8 cellular contexts compared by ENCODE assay signal in the genomic region with DNA sequence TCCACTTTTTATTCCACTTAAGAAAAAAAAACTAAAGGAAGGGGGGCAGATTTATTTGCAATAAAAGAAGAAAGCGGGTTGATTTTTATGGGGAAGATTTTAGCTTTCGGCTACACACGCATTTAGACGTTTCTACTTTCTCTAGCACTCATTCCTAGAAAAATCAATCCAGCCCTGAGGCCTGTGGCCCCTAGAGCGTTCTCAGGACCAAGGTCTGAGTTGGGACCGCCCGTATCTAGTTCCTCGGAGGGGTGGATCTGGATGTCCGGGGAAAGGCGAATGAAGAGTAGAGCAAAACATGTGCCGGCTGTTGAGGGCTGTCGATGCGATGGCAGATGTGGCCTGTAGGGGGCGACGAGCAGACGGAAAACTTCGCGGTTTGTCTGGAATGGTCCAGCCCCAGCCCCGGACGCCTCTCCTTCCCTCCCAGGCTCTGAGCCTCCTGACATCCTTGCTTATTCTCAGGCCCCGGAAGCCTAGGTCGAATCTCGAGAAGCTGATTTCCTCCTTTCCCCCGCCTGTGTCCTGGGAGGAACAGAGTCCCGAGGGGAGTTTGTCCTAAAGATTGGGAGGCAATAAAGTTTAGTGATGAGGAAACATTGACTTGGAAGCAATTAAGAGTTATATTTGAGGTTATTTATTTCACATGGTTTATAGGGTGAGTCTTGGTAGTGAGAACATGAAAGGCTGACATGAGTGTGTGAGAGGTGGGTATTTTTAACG. TPM values are rescaled to one million over a fixed set of nuclear protein-coding genes. Genes with fewer than 3 reads are reported as not detected.
DNase-seq lines count a peak whose midpoint lies in the region; ATAC-seq and TF ChIP-seq lines count a peak whose summit lies in the region.

No MANE protein-coding gene starts in this region.

- peak; percentile 79 for DNase-seq in activated CD4-positive, alpha-beta T cell treated with anti-CD3 and anti-CD28 coated beads for 36 hours
- DNase-seq in activated CD4-positive, alpha-beta T cell treated with anti-CD3 and anti-CD28 coated beads, Interleukin-2, amount 50 U/mL, for 4 hours: no peak
- DNase-seq in HAP-1 (ENCODE audit: low spot score in 2 of 2): peak; percentile 66 to 90
- peak; percentile 32 for DNase-seq in NCI-H2171 (lab: John Stamatoyannopoulos, UW)
- DNase-seq in activated T-cell treated with anti-CD3 and anti-CD28 coated beads, Interleukin-2, amount 50 U/mL, for 48 hours: peak; percentile 78 to 81
- DNase-seq in glutamatergic neuron: peak; percentile 86
- peak; percentile 50 to 69 for DNase-seq in psoas muscle
- no peak for DNase-seq in NOMO-1 treated with dmso at 0.1 percent for 144 hours (lab: John Stamatoyannopoulos, UW; ENCODE audit: unreplicated experiment)

- WGBS in psoas muscle, 3 donors: 13 to 20% (median 16%) methylated on average over 26 of the region's 26 CpGs

- intact Hi-C loops in activated CD4-positive, alpha-beta T cell treated with anti-CD3 and anti-CD28 coated beads for 36 hours (cut with DNase I, micrococcal nuclease): loop anchor here (1.0 to 10.0 kb wide), 7 partner anchors 8 to 917 kb away; a partner anchor contains a TSS
- intact Hi-C loops in psoas muscle (cut with DNase I): loop anchor here in 1 of 2 donors (10.0 kb wide), 1 partner anchor 117 kb away; no protein-coding TSS in a partner anchor

- H3K4me1 Mint-ChIP-seq in activated CD4-positive, alpha-beta T cell treated with anti-CD3 and anti-CD28 coated beads for 36 hours: peaks cover 24% of the 10 kb centered on the region
- H3K4me1 Mint-ChIP-seq in glutamatergic neuron (ENCODE audit: low read depth, unreplicated experiment): peaks cover 5% of the 10 kb centered on the region

- peak; percentile 61 for ATAC-seq in activated CD4-positive, alpha-beta T cell treated with anti-CD3 and anti-CD28 coated beads for 36 hours
- peak; percentile 76 to 85 (median 82) for ATAC-seq in psoas muscle

- TF ChIP-seq CTCF in glutamatergic neuron (IDR thresholded peaks at IDR 0.05; ENCODE audit: partially characterized antibody, unreplicated experiment) (peak; percentile 96), psoas muscle (IDR thresholded peaks at IDR 0.05) (peak; percentile 76)

- POLR2A ChIA-PET in activated CD4-positive, alpha-beta T cell treated with anti-CD3 and anti-CD28 coated beads for 36 hours (lab: Charles Lee): no interaction called here

- H3K27ac ChIP-seq in psoas muscle: no peak overlapping the region

- in situ Hi-C loops in HAP-1 (cut with MboI; ENCODE audit: low sequenced_read_pairs): no loop called here

- CTCF ChIA-PET in activated CD4-positive, alpha-beta T cell treated with anti-CD3 and anti-CD28 coated beads for 36 hours (lab: Charles Lee): interaction anchor here (0.6 to 2.5 kb wide), 9 partner anchors 8 to 848 kb away, joined by 3 to 13 read pairs (median 4); a partner anchor contains a TSS

- H3K36me3 Mint-ChIP-seq in activated CD4-positive, alpha-beta T cell treated with anti-CD3 and anti-CD28 coated beads for 36 hours (ENCODE audit: low read depth): no peaks in the 10 kb centered on the region
- H3K36me3 Mint-ChIP-seq in glutamatergic neuron (ENCODE audit: unreplicated experiment): no peaks in the 10 kb centered on the region

- no peaks in the 10 kb centered on the region for H3K9me3 Mint-ChIP-seq in activated CD4-positive, alpha-beta T cell treated with anti-CD3 and anti-CD28 coated beads for 36 hours (ENCODE audit: low read depth)
- H3K9me3 Mint-ChIP-seq in glutamatergic neuron (ENCODE audit: unreplicated experiment): peaks cover 10% of the 10 kb centered on the region

- H3K27me3 ChIP-seq in HAP-1 (ENCODE audit: low read depth) (no peaks in the 10 kb centered on the region; the same call in 1 of the 2 replicates), psoas muscle (ENCODE audit: insufficient read depth in 3 of 3, low read length in 2 of 3) (peaks cover 3 to 99% (median 56%) of the 10 kb centered on the region in 3 donors)

- H3K27ac Mint-ChIP-seq in activated CD4-positive, alpha-beta T cell treated with anti-CD3 and anti-CD28 coated beads for 36 hours: no peak overlapping the region
- no peak overlapping the region for H3K27ac Mint-ChIP-seq in glutamatergic neuron (ENCODE audit: unreplicated experiment)

- peak overlapping the region; percentile 0 for H3K4me3 Mint-ChIP-seq in activated CD4-positive, alpha-beta T cell treated with anti-CD3 and anti-CD28 coated beads for 36 hours
- H3K4me3 Mint-ChIP-seq in glutamatergic neuron (ENCODE audit: unreplicated experiment): no peak overlapping the region

- peaks cover 6% of the 10 kb centered on the region for H3K4me1 ChIP-seq in HAP-1
- H3K4me1 ChIP-seq in psoas muscle: peaks cover 11% of the 10 kb centered on the region

- H3K4me3 ChIP-seq in HAP-1 (no peak overlapping the region), psoas muscle (peak overlapping the region; percentile 12)

- H3K27me3 Mint-ChIP-seq in activated CD4-positive, alpha-beta T cell treated with anti-CD3 and anti-CD28 coated beads for 36 hours: peaks cover 61% of the 10 kb centered on the region
- peaks cover 35% of the 10 kb centered on the region for H3K27me3 Mint-ChIP-seq in glutamatergic neuron (ENCODE audit: unreplicated experiment)

- H3K9me3 ChIP-seq in HAP-1 (no peaks in the 10 kb centered on the region), psoas muscle (no peaks in the 10 kb centered on the region)

- no peaks in the 10 kb centered on the region for H3K36me3 ChIP-seq in HAP-1 (replicated peaks)
- no peaks in the 10 kb centered on the region for H3K36me3 ChIP-seq in psoas muscle (ENCODE audit: insufficient read depth in 1 of 2, low read depth in 1 of 2)

RNA-seq across cellular contexts. Expression of a gene that starts 5.2 kb away (rescaled TPM):
- total RNA-seq in activated CD4-positive, alpha-beta T cell treated with anti-CD3 and anti-CD28 coated beads for 36 hours: not detected
- total RNA-seq in glutamatergic neuron (ENCODE audit: unreplicated experiment) (0.39 TPM), psoas muscle (1 to 10 TPM in 1 of 4 donors, under 1 TPM in 3; 0.56 to 1.2 (median 0.77) TPM)
- polyA plus RNA-seq in psoas muscle: under 1 TPM; 0.13 to 0.48 (median 0.24) TPM

RNA-seq across cellular contexts. Expression of a gene that starts 39.8 kb away (rescaled TPM):
- 10 to 100 TPM; 16.2 to 16.3 TPM for total RNA-seq in activated CD4-positive, alpha-beta T cell treated with anti-CD3 and anti-CD28 coated beads for 36 hours
- total RNA-seq in glutamatergic neuron (ENCODE audit: unreplicated experiment) (8.4 TPM), psoas muscle (1 to 10 TPM; 3.3 to 4.9 (median 4.2) TPM)
- 1 to 10 TPM; 3.5 to 6.9 (median 6.9) TPM for polyA plus RNA-seq in psoas muscle

Comparison
In these comparisons a context has a peak if more than half of its experiments do, and no peak if none do; other contexts are left out.
1. DNase-seq: peak in activated CD4-positive, alpha-beta T cell treated with anti-CD3 and anti-CD28 coated beads for 36 hours (single experiment), HAP-1 (2 of 2), NCI-H2171 (single experiment), activated T-cell treated with anti-CD3 and anti-CD28 coated beads, Interleukin-2, amount 50 U/mL, for 48 hours (2 of 2), glutamatergic neuron (single experiment) and psoas muscle (2 of 2); none in activated CD4-positive, alpha-beta T cell treated with anti-CD3 and anti-CD28 coated beads, Interleukin-2, amount 50 U/mL, for 4 hours (0 of 2) and NOMO-1 treated with dmso at 0.1 percent for 144 hours (single experiment).